ENCODE assay signal across 12 cellular contexts in the genomic region with DNA sequence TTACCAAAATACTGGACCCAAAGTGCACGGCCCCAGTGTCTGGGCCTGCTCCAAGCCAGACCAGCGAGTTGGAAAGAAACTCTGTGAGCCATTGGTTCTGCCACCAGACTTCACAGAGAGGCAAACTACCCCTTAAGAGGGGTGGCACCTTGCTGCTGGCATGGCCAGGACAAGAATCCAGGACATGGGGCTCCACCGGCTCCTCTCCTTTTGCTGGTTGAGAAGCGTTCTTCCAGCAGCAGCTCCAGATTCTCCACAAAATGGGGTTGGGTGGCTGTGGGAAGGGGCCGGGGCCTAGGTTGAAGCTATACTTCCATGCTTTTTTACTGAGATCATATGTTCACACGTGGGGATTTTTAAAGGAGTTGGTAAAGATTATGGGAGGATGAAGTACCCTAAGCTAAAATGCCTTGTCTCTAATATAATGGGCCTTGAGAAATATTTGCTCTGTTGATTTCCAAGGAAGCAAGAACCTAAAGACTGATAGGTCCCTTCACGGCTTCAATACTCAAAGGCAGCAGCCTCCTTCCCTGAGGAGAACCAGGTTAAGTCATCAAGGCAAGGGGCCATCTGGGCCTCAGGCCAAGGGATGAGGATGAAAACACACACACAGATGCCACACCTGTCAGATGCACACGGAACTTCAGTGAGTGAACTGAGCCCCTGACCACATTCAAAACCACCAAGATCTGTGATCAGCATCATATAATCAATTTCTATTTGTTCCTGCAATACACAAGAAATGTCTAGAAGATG. TPM values are rescaled to one million over a fixed set of nuclear protein-coding genes. Genes with fewer than 3 reads are reported as not detected.
A peak's percentile ranks its signal among the peaks of the same experiment; 100 is the strongest.
DNase-seq lines count a peak whose midpoint lies in the region; ATAC-seq and TF ChIP-seq lines count a peak whose summit lies in the region.
"Had no signal": no experiment of that assay in that cellular context is flagged by ENCODE, and none has a peak within 500 bp of the region (broad histone marks: within the 10 kb centered on the region; RNA-seq: fewer than 3 reads in every experiment).

No MANE protein-coding gene starts in this region.

- H3K27ac Mint-ChIP-seq in nephron progenitor cell: no peak overlapping the region

- H3K9ac ChIP-seq in MM.1S (ENCODE audit: low read length): no peak overlapping the region

- WGBS in body of pancreas, 2 donors: 74 to 80% methylated on average over 8 of the region's 8 CpGs
- WGBS in tibial nerve, 2 donors: 41 to 49% methylated on average over 8 of the region's 8 CpGs

- H3K4me3 ChIP-seq in body of pancreas: no peak overlapping the region
- peak overlapping the region in 3 of 4 donors; percentile 77 to 87 (median 80) for H3K4me3 ChIP-seq in tibial nerve
- no peak overlapping the region for H3K4me3 ChIP-seq in MM.1S (ENCODE audit: low read length)

- no peak overlapping the region for H2AFZ ChIP-seq in MM.1S (ENCODE audit: low read length)

- no peaks in the 10 kb centered on the region for H3K27me3 ChIP-seq in body of pancreas
- H3K27me3 ChIP-seq in tibial nerve: no peaks in the 10 kb centered on the region
- 0 out of 2 replicates have a peak, but pooled peaks cover 8% of the 10 kb centered on the region for H3K27me3 ChIP-seq in MM.1S (replicated peaks; ENCODE audit: insufficient read depth, low read length)
- H3K27me3 ChIP-seq: thyroid gland had no signal

- DNase-seq in NCI-H82 (lab: John Stamatoyannopoulos, UW) (peak; percentile 23), NCI-H82 treated with DMSO at 0.1 percent for 48 hours (lab: John Stamatoyannopoulos, UW; ENCODE audit: unreplicated experiment) (no peak), body of pancreas (no peak), nephron progenitor cell (no peak), tibial nerve (ENCODE audit: low spot score in 2 of 2) (no peak), MM.1S (no peak)
- DNase-seq in activated CD4-positive, CD25-positive, alpha-beta regulatory T cell (lab: John Stamatoyannopoulos, UW): no peak
- DNase-seq: activated T-cell treated with anti-CD3 and anti-CD28 coated beads for 4 hours, NCI-H2081, thyroid gland had no signal

- H3K27ac ChIP-seq in body of pancreas: peak overlapping the region; percentile 94 to 97 (median 95)
- peak overlapping the region; percentile 82 to 95 (median 88) for H3K27ac ChIP-seq in tibial nerve
- no peak overlapping the region for H3K27ac ChIP-seq in MM.1S (ENCODE audit: low read length)

- no peak overlapping the region for H3K4me2 ChIP-seq in MM.1S (ENCODE audit: low read depth, low read length)

- H3K79me2 ChIP-seq in MM.1S (ENCODE audit: low read length): no peaks in the 10 kb centered on the region

- peaks cover 38% of the 10 kb centered on the region for H3K36me3 Mint-ChIP-seq in nephron progenitor cell (ENCODE audit: low read depth)

- intact Hi-C loops in body of pancreas (cut with DNase I): no loop called here

- peaks cover 64% of the 10 kb centered on the region for H3K4me1 Mint-ChIP-seq in nephron progenitor cell

- TF ChIP-seq POLR2A in body of pancreas (IDR thresholded peaks at IDR 0.05) (no peak), tibial nerve (IDR thresholded peaks at IDR 0.05) (no peak)

- H3K9me3 Mint-ChIP-seq in nephron progenitor cell: no peaks in the 10 kb centered on the region

- H3K36me3 ChIP-seq in body of pancreas (replicated peaks in 1 of 2; ENCODE audit: insufficient read depth in 1 of 2, low read depth in 2 of 2) (no peaks in the 10 kb centered on the region), tibial nerve (no peaks in the 10 kb centered on the region), MM.1S (replicated peaks; ENCODE audit: insufficient read depth, low read length) (no peaks in the 10 kb centered on the region)
- H3K36me3 ChIP-seq: thyroid gland had no signal

- no peak for TF ChIP-seq EP300 in tibial nerve (IDR thresholded peaks at IDR 0.05)

- no peaks in the 10 kb centered on the region for H4K20me1 ChIP-seq in MM.1S (ENCODE audit: insufficient read depth, low read length)

- peaks cover 15% of the 10 kb centered on the region for H3K27me3 Mint-ChIP-seq in nephron progenitor cell (ENCODE audit: low read depth, poor library complexity)

- H3F3A ChIP-seq in MM.1S (ENCODE audit: insufficient read depth, low read length): no peaks in the 10 kb centered on the region

- H3K9me3 ChIP-seq in body of pancreas: peaks cover 0 to 4% (median 0%) of the 10 kb centered on the region in 3 donors
- H3K9me3 ChIP-seq in tibial nerve: no peaks in the 10 kb centered on the region
- H3K9me3 ChIP-seq in MM.1S (replicated peaks; ENCODE audit: insufficient read depth, low read length): no peaks in the 10 kb centered on the region
- H3K9me3 ChIP-seq: thyroid gland had no signal

- peak overlapping the region; percentile 29 for H3K4me3 Mint-ChIP-seq in nephron progenitor cell

- no peaks in the 10 kb centered on the region for H3K9me2 ChIP-seq in MM.1S (replicated peaks; ENCODE audit: insufficient read depth, low read length)

- peaks cover 72% of the 10 kb centered on the region for H3K4me1 ChIP-seq in body of pancreas
- peaks cover 0 to 87% (median 42%) of the 10 kb centered on the region in 4 donors for H3K4me1 ChIP-seq in tibial nerve
- no peaks in the 10 kb centered on the region for H3K4me1 ChIP-seq in MM.1S (ENCODE audit: low read length)

- TF ChIP-seq CTCF in body of pancreas (IDR thresholded peaks at IDR 0.05): no peak
- no peak for TF ChIP-seq CTCF in nephron progenitor cell (IDR thresholded peaks at IDR 0.05)
- no peak for TF ChIP-seq CTCF in tibial nerve (IDR thresholded peaks at IDR 0.05)
- no peak for TF ChIP-seq CTCF in MM.1S (IDR thresholded peaks at IDR 0.05; ENCODE audit: low read length)

- ATAC-seq in body of pancreas (no peak), HG03095 (IDR thresholded peaks at IDR 0.05; ENCODE audit: unreplicated experiment) (no peak)
- ATAC-seq: activated CD4-positive, CD25-positive, alpha-beta regulatory T cell treated with anti-CD3 and anti-CD28 coated beads, Interleukin-2, amount 50 U/mL, for 24 hours had no signal

RNA-seq across cellular contexts. Expression of a gene that starts 3.1 kb away (rescaled TPM):
- 10 to 100 TPM; 29.0 to 66.7 TPM for total RNA-seq in body of pancreas
- 100 to 1,000 TPM in 3 of 4 donors, 10 to 100 TPM in 1; 91.9 to 162 (median 113) TPM for total RNA-seq in tibial nerve

Comparison
In these comparisons a context has a peak if more than half of its experiments do, and no peak if none do; other contexts are left out.
1. H3K4me3 ChIP-seq: peak in tibial nerve (3 of 4); none in body of pancreas (0 of 2) and MM.1S (single experiment).